22 cellular contexts compared by ENCODE assay signal in genomic region chr2:74739129-74739528, GRCh38.
DNase-seq lines count a peak whose midpoint lies in the region; ATAC-seq and TF ChIP-seq lines count a peak whose summit lies in the region.
"Had no signal": no experiment of that assay in that cellular context is flagged by ENCODE, and none has a peak within 500 bp of the region (broad histone marks: within the 10 kb centered on the region; RNA-seq: fewer than 3 reads in every experiment).

No MANE protein-coding gene starts in this region.

- peak overlapping the region; percentile 86 for H3K27ac Mint-ChIP-seq in HFFc6
- H3K27ac Mint-ChIP-seq: CD4-positive, alpha-beta memory T cell had no signal

- TF ChIP-seq CTCF in HFFc6 (IDR thresholded peaks at IDR 0.05): no peak
- TF ChIP-seq CTCF in esophagus muscularis mucosa (IDR thresholded peaks at IDR 0.05): no peak

- H3K36me3 ChIP-seq in esophagus muscularis mucosa: no peaks in the 10 kb centered on the region

- peaks cover 9 to 17% (median 14%) of the 10 kb centered on the region in 4 donors for H3K4me1 ChIP-seq in esophagus muscularis mucosa

- H3K4me1 Mint-ChIP-seq in HFFc6 (ENCODE audit: low read depth): peaks cover 67% of the 10 kb centered on the region
- H3K4me1 Mint-ChIP-seq: CD4-positive, alpha-beta memory T cell had no signal

- no peak for TF ChIP-seq EP300 in esophagus muscularis mucosa (IDR thresholded peaks at IDR 0.05)

- no peak overlapping the region for H3K4me3 ChIP-seq in esophagus muscularis mucosa
- H3K4me3 ChIP-seq: BLaER1 treated with 17β-estradiol and CSF1 and Interleukin-3, amounts not matched to agents 10 nM and 100 nM had no signal

- H3K36me3 Mint-ChIP-seq in HFFc6 (ENCODE audit: low read depth): peaks cover 14% of the 10 kb centered on the region

- DNase-seq in HFFc6 (peak; percentile 39), RPMI7951 (ENCODE audit: low read depth) (peak; percentile 36), esophagus muscularis mucosa (ENCODE audit: extremely low spot score) (peak; percentile 34), A172 (ENCODE audit: low spot score) (no peak), putamen (ENCODE audit: low spot score) (no peak), T1000 (lab: John Stamatoyannopoulos, UW) (no peak)
- DNase-seq: ACHN; Calu3; CD4-positive, alpha-beta memory T cell; DMS153; GF-D8; Karpas-422; NCI-H1694; NCI-H2081; NCI-H2171; NCI-H526; OCI-M1; RPMI8226; SHP77 treated with DMSO at 0.1 percent for 48 hours had no signal

- no peaks in the 10 kb centered on the region; the same call in 1 of the 2 replicates for H3K27me3 Mint-ChIP-seq in HFFc6 (ENCODE audit: insufficient read depth)

- H3K27ac ChIP-seq in esophagus muscularis mucosa (replicated peaks in 1 of 4): no peak overlapping the region
- H3K27ac ChIP-seq: BLaER1 treated with 17β-estradiol and CSF1 and Interleukin-3, amounts not matched to agents 10 nM and 100 nM had no signal

- peaks cover 14% of the 10 kb centered on the region for H3K9me3 Mint-ChIP-seq in HFFc6

- no peaks in the 10 kb centered on the region for H3K27me3 ChIP-seq in esophagus muscularis mucosa
- H3K27me3 ChIP-seq: BLaER1 treated with 17β-estradiol and CSF1 and Interleukin-3, amounts not matched to agents 10 nM and 100 nM had no signal

- H3K4me3 Mint-ChIP-seq in HFFc6: no peak overlapping the region
- H3K4me3 Mint-ChIP-seq: CD4-positive, alpha-beta memory T cell had no signal

- TF ChIP-seq POLR2A in esophagus muscularis mucosa (IDR thresholded peaks at IDR 0.05; ENCODE audit: low read depth): no peak

- peaks cover 0 to 6% (median 0%) of the 10 kb centered on the region in 4 donors for H3K9me3 ChIP-seq in esophagus muscularis mucosa

- no peak for ATAC-seq in GM21786 (IDR thresholded peaks at IDR 0.05; ENCODE audit: unreplicated experiment)
- ATAC-seq: HCT116 had no signal

- intact Hi-C loops in esophagus muscularis mucosa (cut with DNase I): no loop called here

Comparison
In these comparisons a context has a peak if more than half of its experiments do, and no peak if none do; other contexts are left out.
1. DNase-seq: peak in HFFc6 (single experiment), RPMI7951 (single experiment) and esophagus muscularis mucosa (single experiment); none in A172 (single experiment), putamen (single experiment) and T1000 (single experiment).